In the genomic region with DNA sequence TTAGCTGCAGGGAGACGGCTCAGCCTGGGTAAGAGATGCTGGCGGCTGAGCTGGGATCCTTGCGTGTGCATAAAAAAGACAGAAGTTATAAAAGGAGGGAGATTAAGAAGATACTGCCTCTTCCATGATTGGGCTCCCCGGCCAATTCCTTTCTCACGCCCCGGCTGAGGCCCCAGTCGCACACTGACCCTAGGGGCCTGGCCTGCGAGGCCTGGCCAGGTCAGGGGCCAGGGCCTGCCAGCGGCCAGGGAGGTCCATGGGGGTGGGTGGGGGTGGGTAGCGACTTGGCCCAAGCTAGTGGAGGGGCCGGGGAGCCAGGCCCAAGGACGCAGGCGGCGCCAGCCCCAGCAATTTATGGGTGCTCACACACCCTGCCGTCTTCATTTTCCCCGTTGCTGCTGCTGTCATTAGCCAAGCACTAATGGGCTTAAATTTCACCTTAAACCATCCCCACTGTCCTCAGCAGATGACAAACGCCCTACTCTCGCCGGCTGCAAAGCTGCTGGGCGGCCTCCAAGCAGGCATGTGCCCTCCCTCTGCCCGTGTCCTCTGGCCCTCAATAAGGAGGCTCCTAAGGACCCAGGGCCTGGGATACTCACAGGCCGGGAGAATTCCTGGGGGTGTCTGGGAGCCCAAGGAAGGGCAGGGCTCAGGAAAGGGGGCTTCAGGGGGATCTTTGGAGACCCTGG, we compare ENCODE assay signal across 20 cellular contexts.
DNase-seq lines count a peak whose midpoint lies in the region; ATAC-seq and TF ChIP-seq lines count a peak whose summit lies in the region.
"Had no signal": no experiment of that assay in that cellular context is flagged by ENCODE, and none has a peak within 500 bp of the region (broad histone marks: within the 10 kb centered on the region; RNA-seq: fewer than 3 reads in every experiment).

No MANE protein-coding gene starts in this region.

- no peak for ATAC-seq in HG03521 (IDR thresholded peaks at IDR 0.05; ENCODE audit: unreplicated experiment)
- ATAC-seq: PC-3; stimulated activated naive CD8-positive, alpha-beta T cell treated with anti-CD3 and anti-CD28 coated beads, Interleukin-15, Interleukin-2, amounts not matched to agents 100 U/mL and 50 U/mL, for 24 hours had no signal

- H3K4me1 ChIP-seq in BLaER1 (peaks cover 65% of the 10 kb centered on the region), left ventricle myocardium inferior (peaks cover 86% of the 10 kb centered on the region), prostate gland (replicated peaks) (peaks cover 26% of the 10 kb centered on the region)

- H3K36me3 ChIP-seq in BLaER1 (peaks cover 32% of the 10 kb centered on the region), left ventricle myocardium inferior (no peaks in the 10 kb centered on the region), prostate gland (no peaks in the 10 kb centered on the region)

- no peak overlapping the region for H3K4me3 ChIP-seq in BLaER1
- no peak overlapping the region for H3K4me3 ChIP-seq in left ventricle myocardium inferior
- H3K4me3 ChIP-seq in prostate gland: no peak overlapping the region

- no peak overlapping the region for H3K4me2 ChIP-seq in BLaER1

- no peak for TF ChIP-seq CTCF in left ventricle myocardium inferior (IDR thresholded peaks at IDR 0.05; ENCODE audit: borderline replicate concordance)
- no peak for TF ChIP-seq CTCF in prostate gland (IDR thresholded peaks at IDR 0.05)

- 64% methylated on average over 22 of the region's 22 CpGs for WGBS in prostate gland

- peaks cover 98% of the 10 kb centered on the region for H4K20me1 ChIP-seq in BLaER1

- intact Hi-C loops in left ventricle myocardium inferior (cut with micrococcal nuclease): no loop called here
- intact Hi-C loops in prostate gland (cut with DNase I): no loop called here

- H3K27me3 ChIP-seq in BLaER1 (no peaks in the 10 kb centered on the region), left ventricle myocardium inferior (ENCODE audit: low read depth) (no peaks in the 10 kb centered on the region), prostate gland (replicated peaks; ENCODE audit: insufficient read depth) (no peaks in the 10 kb centered on the region)

- no peak for TF ChIP-seq POLR2A in prostate gland (IDR thresholded peaks at IDR 0.05)

- H3K9me3 ChIP-seq in BLaER1 (no peaks in the 10 kb centered on the region), left ventricle myocardium inferior (replicated peaks) (no peaks in the 10 kb centered on the region), prostate gland (no peaks in the 10 kb centered on the region)

- DNase-seq in left ventricle myocardium inferior (no peak), prostate gland (ENCODE audit: low spot score) (no peak), NCI-H2107 (lab: John Stamatoyannopoulos, UW) (no peak), GDM1 (lab: John Stamatoyannopoulos, UW) (no peak)
- no peak for DNase-seq in activated T-cell treated with anti-CD3 and anti-CD28 coated beads, Interleukin-2, amount 50 U/mL, for 1 hour
- DNase-seq: activated CD4-positive, alpha-beta T cell treated with anti-CD3 and anti-CD28 coated beads for 4 hours; activated gamma-delta T cell treated with Interleukin-2 at 50 U/mL for 16 hours; anterior cingulate cortex; CD4-positive, alpha-beta T cell; DMS79; foreskin melanocyte; naive B cell; NCI-H146; NCI-H526 treated with DMSO at 0.1 percent for 48 hours; PC-3; stimulated activated naive CD8-positive, alpha-beta T cell treated with anti-CD3 and anti-CD28 coated beads, Interleukin-15, Interleukin-2, amounts not matched to agents 100 U/mL and 50 U/mL, for 24 hours; T-helper 9 cell had no signal

- 0 out of 2 replicates have a peak overlapping the region, but pooled peaks have one; percentile 9 for H3K9ac ChIP-seq in BLaER1

- H3K27ac ChIP-seq in BLaER1 (no peak overlapping the region), angular gyrus (ENCODE audit: low read depth, low read length) (peak overlapping the region; percentile 63), left ventricle myocardium inferior (replicated peaks) (peak overlapping the region; percentile 66), prostate gland (peak overlapping the region; percentile 58 to 60)
